In the genomic region with DNA sequence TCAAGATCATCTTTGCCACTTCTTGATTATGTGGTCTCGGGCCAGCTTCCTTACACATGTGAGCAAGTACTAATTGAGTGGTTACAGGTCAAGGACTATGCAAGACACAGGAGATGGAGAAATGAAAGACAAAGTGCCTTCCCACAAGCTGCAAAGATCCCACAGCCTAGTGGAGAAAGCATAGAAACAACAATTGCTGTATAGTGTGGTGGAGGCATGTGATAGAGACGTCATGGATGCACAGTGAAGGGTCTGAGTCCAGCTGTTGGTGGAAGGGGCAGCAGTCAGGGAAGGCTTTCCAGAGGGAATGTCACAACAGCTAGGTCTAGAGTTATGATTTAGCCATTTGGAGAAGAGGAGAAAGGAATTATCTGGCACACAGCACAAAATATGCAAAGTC, we compare ENCODE assay signal across 19 cellular contexts.
DNase-seq lines count a peak whose midpoint lies in the region; TF ChIP-seq lines count a peak whose summit lies in the region.
"Had no signal": no experiment of that assay in that cellular context is flagged by ENCODE, and none has a peak within 500 bp of the region (broad histone marks: within the 10 kb centered on the region; RNA-seq: fewer than 3 reads in every experiment).

No MANE protein-coding gene starts in this region.

- DNase-seq in osteoblast (ENCODE audit: insufficient read length, low spot score, missing footprints): peak; percentile 68
- no peak for DNase-seq in tibial artery
- no peak for DNase-seq in SHP77 treated with DMSO at 0.1 percent for 48 hours (lab: John Stamatoyannopoulos, UW)
- DNase-seq in activated CD4-positive, alpha-beta T cell treated with anti-CD3 and anti-CD28 coated beads, Interleukin-2, amount 50 U/mL, for 48 hours: no peak
- no peak for DNase-seq in T-helper 1 cell
- DNase-seq: 8988T; ACHN; AML-193; BE2C; Caco-2; CD4-positive, CD25-positive, alpha-beta regulatory T cell; CD8-positive, alpha-beta T cell; DMS153; DND-41; GOT3 had no signal

- peaks cover 0 to 10% (median 0%) of the 10 kb centered on the region in 11 experiments; a peak in 7 of 22 replicates for H3K9me3 ChIP-seq in BLaER1 treated with 17β-estradiol and CSF1 and Interleukin-3, amounts not matched to agents 10 nM and 100 nM (replicated peaks in 1 of 11)
- H3K9me3 ChIP-seq in osteoblast (ENCODE audit: low read depth, low read length) (no peaks in the 10 kb centered on the region), tibial artery (no peaks in the 10 kb centered on the region)
- H3K9me3 ChIP-seq: A549, BE2C, Caco-2, HAP-1 had no signal

- no peaks in the 10 kb centered on the region for H3K36me3 ChIP-seq in BLaER1 treated with 17β-estradiol and CSF1 and Interleukin-3, amounts not matched to agents 10 nM and 100 nM
- no peaks in the 10 kb centered on the region for H3K36me3 ChIP-seq in osteoblast (ENCODE audit: insufficient read depth, low read length)
- H3K36me3 ChIP-seq in tibial artery: no peaks in the 10 kb centered on the region
- H3K36me3 ChIP-seq: BE2C, HAP-1 had no signal

- no peaks in the 10 kb centered on the region for H4K20me1 ChIP-seq in BLaER1 treated with 17β-estradiol and CSF1 and Interleukin-3, amounts not matched to agents 10 nM and 100 nM
- H4K20me1 ChIP-seq in osteoblast (ENCODE audit: insufficient read depth, low read length): no peaks in the 10 kb centered on the region

- H3K4me3 ChIP-seq in BLaER1 treated with 17β-estradiol and CSF1 and Interleukin-3, amounts not matched to agents 10 nM and 100 nM: no peak overlapping the region
- H3K4me3 ChIP-seq in osteoblast (ENCODE audit: insufficient read depth, low read length) (no peak overlapping the region), tibial artery (no peak overlapping the region)
- H3K4me3 ChIP-seq: A549, HAP-1 had no signal

- H3K4me2 ChIP-seq in BLaER1 treated with 17β-estradiol and CSF1 and Interleukin-3, amounts not matched to agents 10 nM and 100 nM: peak overlapping the region in 8 of 11 experiments; percentile 62 to 92 (median 77); a peak in 17 of 22 replicates
- no peak overlapping the region for H3K4me2 ChIP-seq in osteoblast (ENCODE audit: insufficient read depth, low read length)
- H3K4me2 ChIP-seq: A549 had no signal

- H3K9ac ChIP-seq in BLaER1 treated with 17β-estradiol and CSF1 and Interleukin-3, amounts not matched to agents 10 nM and 100 nM: no peak overlapping the region

- peak overlapping the region in 1 of 11 experiments; percentile 53; a peak in 1 of 22 replicates for H3K27ac ChIP-seq in BLaER1 treated with 17β-estradiol and CSF1 and Interleukin-3, amounts not matched to agents 10 nM and 100 nM
- H3K27ac ChIP-seq in osteoblast (ENCODE audit: low read depth, low read length) (no peak overlapping the region), tibial artery (peak overlapping the region; percentile 62 to 71)
- H3K27ac ChIP-seq: A549, C4-2B had no signal

- H3K79me2 ChIP-seq in osteoblast (ENCODE audit: insufficient read depth, low read length): no peaks in the 10 kb centered on the region

- peaks cover 4 to 71% (median 63%) of the 10 kb centered on the region in 10 experiments for H3K4me1 ChIP-seq in BLaER1 treated with 17β-estradiol and CSF1 and Interleukin-3, amounts not matched to agents 10 nM and 100 nM
- H3K4me1 ChIP-seq in osteoblast (ENCODE audit: insufficient read depth, low read length) (no peaks in the 10 kb centered on the region), tibial artery (peaks cover 0 to 58% (median 28%) of the 10 kb centered on the region in 4 donors)
- H3K4me1 ChIP-seq: A549, BE2C, HAP-1 had no signal

- TF ChIP-seq CTCF in osteoblast (IDR thresholded peaks at IDR 0.05; ENCODE audit: extremely low read depth, low read depth, low read length): no peak
- TF ChIP-seq CTCF in tibial artery (IDR thresholded peaks at IDR 0.05): no peak

- H2AFZ ChIP-seq in osteoblast (ENCODE audit: low read length): no peak overlapping the region

- no peaks in the 10 kb centered on the region for H3K27me3 ChIP-seq in BLaER1 treated with 17β-estradiol and CSF1 and Interleukin-3, amounts not matched to agents 10 nM and 100 nM
- H3K27me3 ChIP-seq in osteoblast (ENCODE audit: insufficient read depth, low read length) (no peaks in the 10 kb centered on the region), tibial artery (no peaks in the 10 kb centered on the region)
- H3K27me3 ChIP-seq: BE2C had no signal

- intact Hi-C loops in tibial artery (cut with DNase I; ENCODE audit: low total_unique reads): no loop called here
